ENCODE assay signal across 8 cellular contexts in genomic region chr16:53209489-53209888, GRCh38.
DNase-seq lines count a peak whose midpoint lies in the region; ATAC-seq and TF ChIP-seq lines count a peak whose summit lies in the region.

No MANE protein-coding gene starts in this region.

- no peaks in the 10 kb centered on the region for H3K9me3 ChIP-seq in left lung
- no peaks in the 10 kb centered on the region for H3K9me3 ChIP-seq in thyroid gland

- peaks cover 21% of the 10 kb centered on the region for H3K4me1 Mint-ChIP-seq in activated T-cell treated with anti-CD3 and anti-CD28 coated beads, Interleukin-2, amount 50 U/mL, for 24 hours (ENCODE audit: low read depth)
- peaks cover 19% of the 10 kb centered on the region for H3K4me1 Mint-ChIP-seq in activated T-helper 1 cell treated with anti-CD3 and anti-CD28 coated beads, Interleukin-12 subunit alpha, Interleukin-12 subunit beta, Interleukin-2, Interleukin-4 antibody, amounts not matched to agents 30 ng/mL and 10 ng/mL and 1 ng/mL, durations not matched to agents 14 hours and 24 hours and 36 hours (ENCODE audit: low read depth)

- H3K4me3 ChIP-seq in left lung (peak overlapping the region; percentile 27 to 37), thyroid gland (replicated peaks in 1 of 3) (peak overlapping the region in 2 of 3 donors; percentile 11 to 41)

- no peak for TF ChIP-seq POLR2A in thyroid gland (IDR thresholded peaks at IDR 0.05)

- no peak overlapping the region for H3K27ac Mint-ChIP-seq in activated T-cell treated with anti-CD3 and anti-CD28 coated beads, Interleukin-2, amount 50 U/mL, for 24 hours
- no peak overlapping the region for H3K27ac Mint-ChIP-seq in activated T-helper 1 cell treated with anti-CD3 and anti-CD28 coated beads, Interleukin-12 subunit alpha, Interleukin-12 subunit beta, Interleukin-2, Interleukin-4 antibody, amounts not matched to agents 30 ng/mL and 10 ng/mL and 1 ng/mL, durations not matched to agents 14 hours and 24 hours and 36 hours

- H3K36me3 ChIP-seq in left lung: no peaks in the 10 kb centered on the region
- H3K36me3 ChIP-seq in thyroid gland: no peaks in the 10 kb centered on the region

- H3K4me3 Mint-ChIP-seq in activated T-cell treated with anti-CD3 and anti-CD28 coated beads, Interleukin-2, amount 50 U/mL, for 24 hours: peak overlapping the region; percentile 11
- peak overlapping the region; percentile 45 for H3K4me3 Mint-ChIP-seq in activated T-helper 1 cell treated with anti-CD3 and anti-CD28 coated beads, Interleukin-12 subunit alpha, Interleukin-12 subunit beta, Interleukin-2, Interleukin-4 antibody, amounts not matched to agents 30 ng/mL and 10 ng/mL and 1 ng/mL, durations not matched to agents 14 hours and 24 hours and 36 hours

- no peaks in the 10 kb centered on the region for H3K27me3 Mint-ChIP-seq in activated T-cell treated with anti-CD3 and anti-CD28 coated beads, Interleukin-2, amount 50 U/mL, for 24 hours
- H3K27me3 Mint-ChIP-seq in activated T-helper 1 cell treated with anti-CD3 and anti-CD28 coated beads, Interleukin-12 subunit alpha, Interleukin-12 subunit beta, Interleukin-2, Interleukin-4 antibody, amounts not matched to agents 30 ng/mL and 10 ng/mL and 1 ng/mL, durations not matched to agents 14 hours and 24 hours and 36 hours (ENCODE audit: insufficient read depth): no peaks in the 10 kb centered on the region

- H3K36me3 Mint-ChIP-seq in activated T-cell treated with anti-CD3 and anti-CD28 coated beads, Interleukin-2, amount 50 U/mL, for 24 hours (ENCODE audit: low read depth): peaks cover 9% of the 10 kb centered on the region
- H3K36me3 Mint-ChIP-seq in activated T-helper 1 cell treated with anti-CD3 and anti-CD28 coated beads, Interleukin-12 subunit alpha, Interleukin-12 subunit beta, Interleukin-2, Interleukin-4 antibody, amounts not matched to agents 30 ng/mL and 10 ng/mL and 1 ng/mL, durations not matched to agents 14 hours and 24 hours and 36 hours (ENCODE audit: low read depth): no peaks in the 10 kb centered on the region

- ATAC-seq in left lung (peak; percentile 2), HG02642 (IDR thresholded peaks at IDR 0.05; ENCODE audit: poor library complexity, unreplicated experiment) (no peak)

- no peak for DNase-seq in activated T-cell treated with anti-CD3 and anti-CD28 coated beads, Interleukin-2, amount 50 U/mL, for 24 hours
- no peak for DNase-seq in activated T-cell treated with anti-CD3 and anti-CD28 coated beads, Interleukin-2, amount 50 U/mL, for 1 hour
- no peak for DNase-seq in activated T-helper 1 cell treated with anti-CD3 and anti-CD28 coated beads, Interleukin-12 subunit alpha, Interleukin-12 subunit beta, Interleukin-2, Interleukin-4 antibody, amounts not matched to agents 30 ng/mL and 10 ng/mL and 1 ng/mL, durations not matched to agents 14 hours and 24 hours and 36 hours (ENCODE audit: low spot score)
- DNase-seq in left lung (no peak), thyroid gland (no peak), Ammon's horn (ENCODE audit: low spot score) (no peak), NCI-H2227 treated with DMSO at 0.1 percent for 48 hours (lab: John Stamatoyannopoulos, UW) (no peak)

- H3K4me1 ChIP-seq in left lung: peaks cover 26 to 71% of the 10 kb centered on the region in 2 donors
- H3K4me1 ChIP-seq in thyroid gland: peaks cover 27 to 29% of the 10 kb centered on the region in 2 donors

- H3K27ac ChIP-seq in left lung: peak overlapping the region; percentile 86 to 90
- H3K27ac ChIP-seq in thyroid gland: peak overlapping the region; percentile 55 to 89 (median 85)

- no peaks in the 10 kb centered on the region for H3K9me3 Mint-ChIP-seq in activated T-cell treated with anti-CD3 and anti-CD28 coated beads, Interleukin-2, amount 50 U/mL, for 24 hours
- H3K9me3 Mint-ChIP-seq in activated T-helper 1 cell treated with anti-CD3 and anti-CD28 coated beads, Interleukin-12 subunit alpha, Interleukin-12 subunit beta, Interleukin-2, Interleukin-4 antibody, amounts not matched to agents 30 ng/mL and 10 ng/mL and 1 ng/mL, durations not matched to agents 14 hours and 24 hours and 36 hours: no peaks in the 10 kb centered on the region

- no peak for TF ChIP-seq CTCF in left lung (IDR thresholded peaks at IDR 0.05)
- TF ChIP-seq CTCF in thyroid gland (IDR thresholded peaks at IDR 0.05): no peak

- intact Hi-C loops in activated T-helper 1 cell treated with anti-CD3 and anti-CD28 coated beads, Interleukin-12 subunit alpha, Interleukin-12 subunit beta, Interleukin-2, Interleukin-4 antibody, amounts not matched to agents 30 ng/mL and 10 ng/mL and 1 ng/mL, durations not matched to agents 14 hours and 24 hours and 36 hours (cut with micrococcal nuclease): loop anchor here (2.0 kb wide), 1 partner anchor 155 kb away; the partner anchor contains the start of gene CHD9
- intact Hi-C loops in left lung (cut with DNase I) (loop anchor here in 1 of 2 donors (10.0 kb wide), 2 partner anchors 65 to 155 kb away; partner anchors contain the start of genes CHD9 and CHD9NB), thyroid gland (cut with DNase I) (no loop called here)

- H3K27me3 ChIP-seq in left lung (no peaks in the 10 kb centered on the region), thyroid gland (no peaks in the 10 kb centered on the region)

- WGBS in thyroid gland, 2 donors: 12 to 13% methylated on average over 5 of the region's 5 CpGs
